ENCODE assay signal across 2 cellular contexts in the genomic region with DNA sequence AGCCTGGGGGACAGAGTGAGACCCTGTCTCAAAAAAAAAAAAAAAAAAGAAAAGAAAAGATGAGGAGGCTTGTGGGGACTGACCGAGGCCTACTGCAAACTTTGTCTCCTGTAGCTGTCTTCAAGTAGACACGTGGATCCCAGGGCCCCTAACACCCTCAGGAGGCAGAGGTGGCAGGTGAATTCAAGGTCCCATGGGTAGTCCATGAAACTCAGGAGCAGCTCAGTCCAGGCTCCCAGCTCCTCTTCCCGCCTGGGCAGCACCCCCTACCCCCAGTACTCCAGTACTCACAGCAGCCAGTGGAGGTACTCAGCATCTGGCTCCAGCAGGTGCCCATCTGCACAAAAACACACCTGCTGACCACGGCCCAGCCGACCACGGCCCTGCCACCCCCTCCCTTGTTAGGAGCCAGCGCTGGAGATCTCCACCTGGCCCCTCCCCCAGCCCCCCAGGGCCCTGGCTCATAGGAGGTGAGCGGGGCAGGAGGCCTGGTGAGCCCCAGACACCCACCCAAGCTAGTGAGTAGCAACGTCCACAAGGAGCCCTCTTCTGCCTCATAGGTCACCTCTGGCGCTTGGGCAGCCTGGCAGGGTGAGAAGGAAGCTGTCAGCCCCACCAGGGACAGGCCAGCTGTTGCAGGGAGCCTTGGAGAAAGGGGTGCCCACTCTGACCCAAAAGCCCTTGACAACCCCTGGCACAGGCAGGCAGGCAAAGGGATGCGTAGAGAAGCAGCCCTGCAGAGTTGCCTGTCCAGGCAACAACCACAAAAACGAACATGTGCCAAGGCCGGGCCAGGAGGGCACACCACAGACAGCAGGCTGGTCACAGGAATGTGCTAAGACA.
TF ChIP-seq lines count a peak whose summit lies in the region.

No MANE protein-coding gene starts in this region.

TF ChIP-seq in IMR-90, 13 proteins besides CTCF, POLR2A, EP300 and RAD21:
- no peak for TF ChIP-seq ELK1 (IDR thresholded peaks at IDR 0.05; ENCODE audit: borderline replicate concordance, low read depth, low read length)
- no peak for TF ChIP-seq MAFK (IDR thresholded peaks at IDR 0.05; ENCODE audit: low read depth, low read length)
- TF ChIP-seq, protein P1, sequence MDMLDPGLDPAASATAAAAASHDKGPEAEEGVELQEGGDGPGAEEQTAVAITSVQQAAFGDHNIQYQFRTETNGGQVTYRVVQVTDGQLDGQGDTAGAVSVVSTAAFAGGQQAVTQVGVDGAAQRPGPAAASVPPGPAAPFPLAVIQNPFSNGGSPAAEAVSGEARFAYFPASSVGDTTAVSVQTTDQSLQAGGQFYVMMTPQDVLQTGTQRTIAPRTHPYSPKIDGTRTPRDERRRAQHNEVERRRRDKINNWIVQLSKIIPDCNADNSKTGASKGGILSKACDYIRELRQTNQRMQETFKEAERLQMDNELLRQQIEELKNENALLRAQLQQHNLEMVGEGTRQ (IDR thresholded peaks at IDR 0.05; ENCODE audit: low read depth, low read length): no peak
- TF ChIP-seq CHD1 (IDR thresholded peaks at IDR 0.05; ENCODE audit: low read depth, low read length): no peak

TF ChIP-seq in WTC11, 78 proteins besides CTCF, POLR2A, EP300 and RAD21:
- TF ChIP-seq, protein P2, sequence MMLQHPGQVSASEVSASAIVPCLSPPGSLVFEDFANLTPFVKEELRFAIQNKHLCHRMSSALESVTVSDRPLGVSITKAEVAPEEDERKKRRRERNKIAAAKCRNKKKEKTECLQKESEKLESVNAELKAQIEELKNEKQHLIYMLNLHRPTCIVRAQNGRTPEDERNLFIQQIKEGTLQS (CRISPR knock-in tag; conservative IDR thresholded peaks at IDR 0.05): 0 out of 2 replicates have a peak, but pooled peaks have one; percentile 17
- TF ChIP-seq, protein P1 (CRISPR knock-in tag; IDR thresholded peaks at IDR 0.05): no peak
